1 cellular context compared by ENCODE assay signal in genomic region chr19:44499962-44500949, GRCh38.
TF ChIP-seq lines count a peak whose summit lies in the region.

Gene ZNF180 (minus strand): TSS chr19:44500522. CDS start chr19:44497334, 3,188 bp downstream.

TF ChIP-seq in HCT116, 20 proteins besides CTCF, POLR2A, EP300 and RAD21 (continued from another document):
- no peak for TF ChIP-seq FOSL1 (IDR thresholded peaks at IDR 0.05; ENCODE audit: low read depth)
